In the genomic region with DNA sequence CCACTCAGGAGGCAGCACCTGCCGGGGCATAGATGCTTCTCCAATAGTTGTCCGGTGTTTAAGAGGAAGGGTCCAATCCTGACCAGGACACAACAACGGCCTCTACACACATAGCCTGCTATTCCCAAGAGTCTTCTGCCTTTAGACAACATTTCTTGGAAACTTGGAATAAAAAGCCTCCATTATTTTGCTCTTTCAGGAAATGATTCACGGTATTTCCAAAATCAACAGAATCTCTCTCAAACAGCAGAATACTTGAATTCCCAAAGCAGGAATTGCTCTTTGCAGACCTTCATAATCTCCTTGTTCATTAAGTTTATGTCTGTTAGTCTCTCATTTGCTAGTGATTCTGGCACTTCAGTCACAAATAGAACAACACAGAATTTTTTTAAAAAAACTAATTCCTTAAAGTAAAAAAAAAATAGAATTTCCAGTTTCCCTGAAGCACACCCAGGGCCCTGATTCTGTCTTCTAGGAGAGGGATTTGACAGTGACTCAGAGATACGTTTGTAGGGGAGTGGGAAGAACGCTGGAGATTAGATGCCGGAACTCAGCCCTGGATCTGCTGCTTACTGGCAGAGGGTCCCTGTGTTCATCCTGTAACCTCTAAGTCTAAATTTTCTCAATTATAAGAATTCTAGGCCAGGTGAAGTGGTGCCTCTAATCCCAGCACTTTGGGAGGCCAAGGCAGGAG, we compare ENCODE assay signal across 16 cellular contexts.
DNase-seq lines count a peak whose midpoint lies in the region; ATAC-seq and TF ChIP-seq lines count a peak whose summit lies in the region.
"Had no signal": no experiment of that assay in that cellular context is flagged by ENCODE, and none has a peak within 500 bp of the region (broad histone marks: within the 10 kb centered on the region; RNA-seq: fewer than 3 reads in every experiment).

No MANE protein-coding gene starts in this region.

- H3K27me3 ChIP-seq in heart right ventricle (no peaks in the 10 kb centered on the region), hepatocyte (no peaks in the 10 kb centered on the region)
- H3K27me3 ChIP-seq: MG63, neutrophil, tibial artery had no signal

- peaks cover 1% of the 10 kb centered on the region for H3K9me3 Mint-ChIP-seq in activated naive CD8-positive, alpha-beta T cell treated with anti-CD3 and anti-CD28 coated beads for 36 hours
- peaks cover 2% of the 10 kb centered on the region for H3K9me3 Mint-ChIP-seq in stimulated activated memory B cell treated with anti-CD40 and anti-IgM and Interleukin-4, amounts not matched to agents 10 μg/mL and 1 μg/mL and 100 μg/mL, for 72 hours

- H3K27ac ChIP-seq in heart right ventricle (peak overlapping the region in 7 of 10 donors; percentile 46 to 79 (median 64)), hepatocyte (no peak overlapping the region)
- H3K27ac ChIP-seq: neutrophil, tibial artery had no signal

- peak overlapping the region; percentile 94 for H3K27ac Mint-ChIP-seq in activated naive CD8-positive, alpha-beta T cell treated with anti-CD3 and anti-CD28 coated beads for 36 hours
- H3K27ac Mint-ChIP-seq in stimulated activated memory B cell treated with anti-CD40 and anti-IgM and Interleukin-4, amounts not matched to agents 10 μg/mL and 1 μg/mL and 100 μg/mL, for 72 hours, result peak overlapping the region; percentile 77
- H3K27ac Mint-ChIP-seq: mesothelial cell of epicardium had no signal

- no peak overlapping the region for H2AFZ ChIP-seq in hepatocyte

- no peak overlapping the region for H3K4me2 ChIP-seq in hepatocyte

- H3K9me3 ChIP-seq in heart right ventricle, result no peaks in the 10 kb centered on the region
- no peaks in the 10 kb centered on the region for H3K9me3 ChIP-seq in hepatocyte (ENCODE audit: low read depth)
- H3K9me3 ChIP-seq: MG63, neutrophil, tibial artery had no signal

- ATAC-seq in Right ventricle myocardium superior (ENCODE audit: poor library complexity) (peak; percentile 58), heart right ventricle (peak in 6 of 8 donors; percentile 43 to 71 (median 52)), HG03457 (IDR thresholded peaks at IDR 0.05; ENCODE audit: unreplicated experiment) (no peak)
- no peak for ATAC-seq in stimulated activated memory B cell treated with anti-CD40 and anti-IgM and Interleukin-4, amounts not matched to agents 10 μg/mL and 1 μg/mL and 100 μg/mL, for 72 hours

- H3K4me1 Mint-ChIP-seq in activated naive CD8-positive, alpha-beta T cell treated with anti-CD3 and anti-CD28 coated beads for 36 hours, result peaks cover 46% of the 10 kb centered on the region
- peaks cover 33% of the 10 kb centered on the region for H3K4me1 Mint-ChIP-seq in stimulated activated memory B cell treated with anti-CD40 and anti-IgM and Interleukin-4, amounts not matched to agents 10 μg/mL and 1 μg/mL and 100 μg/mL, for 72 hours

- no peaks in the 10 kb centered on the region for H3K36me3 Mint-ChIP-seq in activated naive CD8-positive, alpha-beta T cell treated with anti-CD3 and anti-CD28 coated beads for 36 hours
- no peaks in the 10 kb centered on the region for H3K36me3 Mint-ChIP-seq in stimulated activated memory B cell treated with anti-CD40 and anti-IgM and Interleukin-4, amounts not matched to agents 10 μg/mL and 1 μg/mL and 100 μg/mL, for 72 hours
- H3K36me3 Mint-ChIP-seq: mesothelial cell of epicardium had no signal

- H3K4me3 ChIP-seq in heart right ventricle, result no peak overlapping the region
- no peak overlapping the region for H3K4me3 ChIP-seq in hepatocyte
- H3K4me3 ChIP-seq: MG63, tibial artery had no signal

- H3K79me2 ChIP-seq in hepatocyte, result no peaks in the 10 kb centered on the region

- DNase-seq in Right ventricle myocardium superior (no peak), cardiac septum (ENCODE audit: low spot score) (no peak), heart right ventricle (peak in 1 of 2 donors; percentile 21), GDM1 (lab: John Stamatoyannopoulos, UW) (no peak), hepatocyte (ENCODE audit: low spot score) (no peak)
- DNase-seq in activated naive CD8-positive, alpha-beta T cell treated with anti-CD3 and anti-CD28 coated beads for 36 hours, result no peak
- DNase-seq: Calu3; MG63; NCI-H1694 treated with DMSO at 0.1 percent for 48 hours; SHP77 treated with DMSO at 0.1 percent for 48 hours; stimulated activated CD4-positive, alpha-beta T cell treated with anti-CD3 and anti-CD28 coated beads, Interleukin-2, amount 100 ng/mL, for 48 hours; tibial artery had no signal

- WGBS in heart right ventricle, 2 donors, result 52 to 64% methylated on average over 7 of the region's 7 CpGs
- WGBS in hepatocyte (ENCODE audit: low lambda C conversion rate, missing lambda C conversion rate), result 83% methylated on average over 7 of the region's 7 CpGs

- no peak for TF ChIP-seq CTCF in heart right ventricle (IDR thresholded peaks at IDR 0.05)
- no peak for TF ChIP-seq CTCF in hepatocyte (IDR thresholded peaks at IDR 0.05; ENCODE audit: poor library complexity)

- H3K4me3 Mint-ChIP-seq in activated naive CD8-positive, alpha-beta T cell treated with anti-CD3 and anti-CD28 coated beads for 36 hours, result peak overlapping the region; percentile 65
- peak overlapping the region; percentile 27 for H3K4me3 Mint-ChIP-seq in stimulated activated memory B cell treated with anti-CD40 and anti-IgM and Interleukin-4, amounts not matched to agents 10 μg/mL and 1 μg/mL and 100 μg/mL, for 72 hours
- H3K4me3 Mint-ChIP-seq: mesothelial cell of epicardium had no signal

- H4K20me1 ChIP-seq in hepatocyte (ENCODE audit: insufficient read depth, poor library complexity, severe bottlenecking), result no peaks in the 10 kb centered on the region

- no peaks in the 10 kb centered on the region for H3K9me2 ChIP-seq in hepatocyte (replicated peaks; ENCODE audit: insufficient read depth)

- no peaks in the 10 kb centered on the region for H3K27me3 Mint-ChIP-seq in activated naive CD8-positive, alpha-beta T cell treated with anti-CD3 and anti-CD28 coated beads for 36 hours
- H3K27me3 Mint-ChIP-seq in stimulated activated memory B cell treated with anti-CD40 and anti-IgM and Interleukin-4, amounts not matched to agents 10 μg/mL and 1 μg/mL and 100 μg/mL, for 72 hours, result peaks cover 13% of the 10 kb centered on the region

- no peaks in the 10 kb centered on the region for H3K36me3 ChIP-seq in heart right ventricle
- no peaks in the 10 kb centered on the region for H3K36me3 ChIP-seq in hepatocyte (replicated peaks; ENCODE audit: insufficient read depth, low read depth)
- H3K36me3 ChIP-seq: MG63, neutrophil, tibial artery had no signal

- H3K4me1 ChIP-seq in heart right ventricle (peaks cover 0 to 51% (median 14%) of the 10 kb centered on the region in 9 donors), hepatocyte (ENCODE audit: insufficient read depth) (peaks cover 7% of the 10 kb centered on the region)
- H3K4me1 ChIP-seq: tibial artery had no signal

- intact Hi-C loops in Right ventricle myocardium superior (cut with DNase I), result no loop called here
- intact Hi-C loops in cardiac septum (cut with DNase I), result loop anchor here (2.0 kb wide), 2 partner anchors 67 to 75 kb away; a partner anchor contains a TSS
- intact Hi-C loops in heart right ventricle (cut with DNase I), result no loop called here

Comparison
In these comparisons a context has a peak if more than half of its experiments do, and no peak if none do; other contexts are left out.
1. ATAC-seq: peak in Right ventricle myocardium superior (single experiment) and heart right ventricle (6 of 8); none in stimulated activated memory B cell treated with anti-CD40 and anti-IgM and Interleukin-4, amounts not matched to agents 10 μg/mL and 1 μg/mL and 100 μg/mL, for 72 hours (single experiment) and HG03457 (single experiment).